ENCODE assay signal across 8 cellular contexts in the genomic region with DNA sequence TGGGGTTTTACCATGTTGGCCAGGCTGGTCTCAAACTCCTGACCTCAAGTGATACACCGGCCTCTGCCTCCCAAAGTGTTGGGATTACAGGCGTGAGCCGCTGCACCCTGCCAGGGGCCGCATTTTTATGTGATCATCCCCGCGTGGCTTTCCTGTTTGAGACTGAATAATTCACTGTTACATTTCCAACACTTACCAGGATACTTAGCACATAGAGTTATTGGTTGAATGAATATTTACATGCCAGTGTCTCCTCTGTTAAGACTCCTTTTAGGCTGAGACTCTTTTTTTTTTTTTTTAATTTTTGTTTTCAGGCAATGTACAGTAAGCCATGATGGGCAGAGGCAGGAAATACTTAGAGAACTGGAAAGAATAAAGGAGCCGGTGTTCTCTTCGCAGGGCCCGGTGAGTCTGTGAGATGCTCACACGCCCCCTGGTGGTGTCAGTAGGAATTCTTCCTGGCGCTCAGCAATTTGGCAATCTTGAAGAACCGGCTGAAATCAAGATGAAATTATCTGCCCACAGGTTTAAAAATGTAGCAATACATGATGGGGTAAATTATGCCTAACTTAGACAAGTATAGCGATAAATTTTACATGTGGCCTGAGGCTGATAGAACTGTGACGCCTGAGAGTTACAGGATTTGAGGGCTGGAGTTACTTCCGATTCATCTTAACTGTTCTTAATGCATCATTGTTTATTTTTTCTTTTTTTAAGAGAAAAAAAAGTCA. TPM values are rescaled to one million over a fixed set of nuclear protein-coding genes. Genes with fewer than 3 reads are reported as not detected.
DNase-seq lines count a peak whose midpoint lies in the region; ATAC-seq and TF ChIP-seq lines count a peak whose summit lies in the region.

No MANE protein-coding gene starts in this region.

- H3K4me3 ChIP-seq in MG63 (no peak overlapping the region), SJCRH30 (peak overlapping the region; percentile 5; the same call in 1 of the 2 replicates), foreskin fibroblast (ENCODE audit: low read depth in 1 of 2, low read length in 2 of 2) (no peak overlapping the region)

- no peak for ATAC-seq in HG02678 (IDR thresholded peaks at IDR 0.05; ENCODE audit: unreplicated experiment)

- H3K27ac ChIP-seq in SJCRH30 = no peak overlapping the region

- no peaks in the 10 kb centered on the region for H3K36me3 ChIP-seq in MG63
- no peaks in the 10 kb centered on the region for H3K36me3 ChIP-seq in SJCRH30

- peak; percentile 91 for TF ChIP-seq CTCF in foreskin fibroblast (IDR thresholded peaks at IDR 0.05; ENCODE audit: low read depth, low read length)

- H3K27me3 ChIP-seq in MG63 (no peaks in the 10 kb centered on the region), SJCRH30 (no peaks in the 10 kb centered on the region; the same call in 1 of the 2 replicates)

- H3K9me3 ChIP-seq in MG63 (no peaks in the 10 kb centered on the region), SJCRH30 (replicated peaks) (no peaks in the 10 kb centered on the region)

- H3K4me1 ChIP-seq in SJCRH30 = 0 out of 2 replicates have a peak, but pooled peaks cover 3% of the 10 kb centered on the region

- DNase-seq in EH (ENCODE audit: low read depth) (peak; percentile 84), MG63 (peak; percentile 75), SJCRH30 (peak; percentile 88 to 97), foreskin fibroblast (peak; percentile 76 to 94), occipital lobe (lab: John Stamatoyannopoulos, UW) (peak; percentile 72), superior temporal gyrus (ENCODE audit: extremely low spot score) (peak; percentile 96)
- DNase-seq in activated effector memory CD4-positive, alpha-beta T cell treated with Interleukin-2 at 50 U/mL for 16 hours = peak; percentile 64

RNA-seq across cellular contexts. Expression of gene RNF114, which starts 7.6 kb away (rescaled TPM):
- total RNA-seq in MG63 (2014; rRNA removed; shearing (Covaris generic); ENCODE audit: low replicate concordance) = 86.6 and 89.6 TPM in 2 replicates
- total RNA-seq in SJCRH30 (2014; rRNA removed; shearing (Covaris generic)) = 107 and 108 TPM in 2 replicates
- total RNA-seq in occipital lobe = 38.7 TPM

RNA-seq across cellular contexts. Expression of gene SPATA2, which starts 13.2 kb away (rescaled TPM):
- 0.56 and 0.72 TPM in 2 replicates for total RNA-seq in MG63 (2014; rRNA removed; shearing (Covaris generic); ENCODE audit: low replicate concordance)
- 8.2 and 8.3 TPM in 2 replicates for total RNA-seq in SJCRH30 (2014; rRNA removed; shearing (Covaris generic))
- 2.7 TPM for total RNA-seq in occipital lobe

RNA-seq across cellular contexts. Expression of gene SNAI1, which starts 54.2 kb away (rescaled TPM):
- 0.12 and 0.82 TPM in 2 replicates for total RNA-seq in MG63 (2014; rRNA removed; shearing (Covaris generic); ENCODE audit: low replicate concordance)
- total RNA-seq in SJCRH30 (2014; rRNA removed; shearing (Covaris generic)) = 29.7 and 30.7 TPM in 2 replicates
- total RNA-seq in occipital lobe = not detected

Comparison
In these comparisons a context has a peak if more than half of its experiments do, and no peak if none do; other contexts are left out.
1. RNA of gene SNAI1, which starts 54.2 kb away (total RNA-seq): 29.7 to 30.7 TPM in SJCRH30; 0.12 to 0.82 TPM in MG63 and not detected in occipital lobe (single experiment); every median in the first group is over 10 times any median in the second.
2. Peak in every context shown above with its lines, with median percentiles within 50 percentile points of each other: DNase-seq.